27 cellular contexts compared by ENCODE assay signal in the genomic region with DNA sequence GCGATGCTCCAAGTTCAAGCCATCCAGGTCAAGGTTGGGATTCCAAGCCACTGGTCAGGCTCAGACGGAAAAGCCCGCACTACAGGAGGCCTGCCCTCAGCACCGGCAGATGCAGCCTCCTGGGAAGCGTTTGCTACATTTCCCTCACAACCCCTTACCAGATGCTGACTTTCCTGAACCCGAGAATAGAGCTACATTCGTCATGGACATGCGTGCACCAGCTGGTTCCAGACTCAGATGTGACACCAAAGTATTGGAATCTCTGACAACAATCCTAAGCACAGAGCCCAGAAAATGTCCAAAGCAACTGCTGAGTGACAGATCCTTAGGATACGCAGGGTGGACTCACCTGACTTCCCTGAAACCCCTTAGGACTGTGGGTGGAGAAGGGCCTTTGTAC.
DNase-seq lines count a peak whose midpoint lies in the region; ATAC-seq and TF ChIP-seq lines count a peak whose summit lies in the region.
"Had no signal": no experiment of that assay in that cellular context is flagged by ENCODE, and none has a peak within 500 bp of the region (broad histone marks: within the 10 kb centered on the region; RNA-seq: fewer than 3 reads in every experiment).

No MANE protein-coding gene starts in this region.

- peaks cover 28% of the 10 kb centered on the region for H3K36me3 ChIP-seq in IMR-90 (ENCODE audit: control insufficient read depth, insufficient read depth, low read length)
- H3K36me3 ChIP-seq in psoas muscle (ENCODE audit: insufficient read depth in 1 of 2, low read depth in 1 of 2), result peaks cover 0 to 13% of the 10 kb centered on the region in 2 donors
- H3K36me3 ChIP-seq in tibial nerve, result peaks cover 0 to 20% (median 0%) of the 10 kb centered on the region in 3 donors
- peaks cover 28% of the 10 kb centered on the region for H3K36me3 ChIP-seq in endodermal cell (ENCODE audit: control insufficient read depth, insufficient read depth, low read length)
- no peaks in the 10 kb centered on the region for H3K36me3 ChIP-seq in GM23338 (ENCODE audit: insufficient read depth)
- H3K36me3 ChIP-seq: adrenal gland had no signal

- H3K27ac Mint-ChIP-seq in endodermal cell (no peak overlapping the region), GM23338 (no peak overlapping the region)
- H3K27ac Mint-ChIP-seq: activated CD4-positive, alpha-beta memory T cell treated with anti-CD3 and anti-CD28 coated beads for 36 hours; activated naive CD4-positive, alpha-beta T cell treated with anti-CD3 and anti-CD28 coated beads for 36 hours; activated T-helper 1 cell treated with anti-CD3 and anti-CD28 coated beads, Interleukin-12 subunit alpha, Interleukin-12 subunit beta, Interleukin-2, Interleukin-4 antibody, amounts not matched to agents 30 ng/mL and 10 ng/mL and 1 ng/mL, durations not matched to agents 14 hours and 24 hours and 36 hours; progenitor cell of endocrine pancreas; T-helper 2 cell treated with Interferon-gamma antibody and Interleukin-4, amounts not matched to agents 5 μg/mL and 100 μg/mL, for 36 hours had no signal

- peaks cover 25% of the 10 kb centered on the region for H3K4me1 ChIP-seq in IMR-90 (ENCODE audit: control insufficient read depth, insufficient read depth, low read length)
- no peaks in the 10 kb centered on the region for H3K4me1 ChIP-seq in psoas muscle
- H3K4me1 ChIP-seq in tibial nerve, result peaks cover 0 to 93% (median 33%) of the 10 kb centered on the region in 4 donors
- H3K4me1 ChIP-seq in endodermal cell (ENCODE audit: control insufficient read depth, insufficient read depth, low read length), result peaks cover 3% of the 10 kb centered on the region
- peaks cover 58% of the 10 kb centered on the region for H3K4me1 ChIP-seq in GM23338 (ENCODE audit: insufficient read depth)

- dilution Hi-C loops in IMR-90 (cut with HindIII; ENCODE audit: low sequenced_read_pairs, unreplicated experiment), result no loop called here

- no peak for TF ChIP-seq RAD21 in IMR-90 (IDR thresholded peaks at IDR 0.05; ENCODE audit: low read length)

- no peak overlapping the region for H2BK120ac ChIP-seq in IMR-90 (ENCODE audit: low read depth, low read length)

- H3K4ac ChIP-seq in IMR-90 (ENCODE audit: low read depth, low read length), result peak overlapping the region; percentile 31; the same call in 1 of the 2 replicates

- no peak overlapping the region for H2BK20ac ChIP-seq in IMR-90 (ENCODE audit: low read depth, low read length)

- H3K36me3 Mint-ChIP-seq in endodermal cell (ENCODE audit: low read depth) (peaks cover 16% of the 10 kb centered on the region), GM23338 (ENCODE audit: low read depth) (peaks cover 27% of the 10 kb centered on the region)
- H3K36me3 Mint-ChIP-seq: activated CD4-positive, alpha-beta memory T cell treated with anti-CD3 and anti-CD28 coated beads for 36 hours had no signal

- H3K9me1 ChIP-seq in IMR-90 (ENCODE audit: insufficient read depth, low read length), result peaks cover 16% of the 10 kb centered on the region; the same call in 1 of the 2 replicates

- H3K4me2 ChIP-seq in IMR-90 (ENCODE audit: low read depth, low read length) (no peak overlapping the region), GM23338 (no peak overlapping the region)

- H3K4me1 Mint-ChIP-seq in endodermal cell (peaks cover 17% of the 10 kb centered on the region), GM23338 (peaks cover 77% of the 10 kb centered on the region)

- CTCF ChIA-PET in IMR-90 (lab: Yijun Ruan, JAX), result no interaction called here

- H3K79me1 ChIP-seq in IMR-90 (ENCODE audit: low read depth in 1 of 2, low read length in 2 of 2), result peaks cover 29 to 76% of the 10 kb centered on the region in 2 experiments; a peak in 3 of 4 replicates

- H3K14ac ChIP-seq in IMR-90 (replicated peaks; ENCODE audit: low read depth, low read length), result no peak overlapping the region

- no peak overlapping the region for H3K9ac ChIP-seq in IMR-90 (ENCODE audit: low read depth, low read length)
- no peak overlapping the region for H3K9ac ChIP-seq in endodermal cell (ENCODE audit: extremely low read depth, low read length, poor library complexity, severe bottlenecking)
- H3K9ac ChIP-seq: BLaER1 treated with 17β-estradiol and CSF1 and Interleukin-3, amounts not matched to agents 10 nM and 100 nM had no signal

- H3K18ac ChIP-seq in IMR-90 (ENCODE audit: low read depth, low read length), result no peak overlapping the region

- peak in 1 of 2 donors; percentile 66 for TF ChIP-seq EP300 in tibial nerve (IDR thresholded peaks at IDR 0.05)

- no peak overlapping the region for H3K4me3 Mint-ChIP-seq in endodermal cell
- no peak overlapping the region for H3K4me3 Mint-ChIP-seq in GM23338
- H3K4me3 Mint-ChIP-seq: activated CD4-positive, alpha-beta memory T cell treated with anti-CD3 and anti-CD28 coated beads for 36 hours; activated naive CD4-positive, alpha-beta T cell treated with anti-CD3 and anti-CD28 coated beads for 36 hours; activated T-helper 1 cell treated with anti-CD3 and anti-CD28 coated beads, Interleukin-12 subunit alpha, Interleukin-12 subunit beta, Interleukin-2, Interleukin-4 antibody, amounts not matched to agents 30 ng/mL and 10 ng/mL and 1 ng/mL, durations not matched to agents 14 hours and 24 hours and 36 hours; T-helper 2 cell treated with Interferon-gamma antibody and Interleukin-4, amounts not matched to agents 5 μg/mL and 100 μg/mL, for 36 hours had no signal

- peak overlapping the region; percentile 18; the same call in 1 of the 2 replicates for H2AK5ac ChIP-seq in IMR-90 (ENCODE audit: low read depth, low read length)

- H3K9me3 Mint-ChIP-seq in endodermal cell (no peaks in the 10 kb centered on the region), GM23338 (no peaks in the 10 kb centered on the region)
- H3K9me3 Mint-ChIP-seq: activated CD4-positive, alpha-beta memory T cell treated with anti-CD3 and anti-CD28 coated beads for 36 hours; activated naive CD4-positive, alpha-beta T cell treated with anti-CD3 and anti-CD28 coated beads for 36 hours; activated T-helper 1 cell treated with anti-CD3 and anti-CD28 coated beads, Interleukin-12 subunit alpha, Interleukin-12 subunit beta, Interleukin-2, Interleukin-4 antibody, amounts not matched to agents 30 ng/mL and 10 ng/mL and 1 ng/mL, durations not matched to agents 14 hours and 24 hours and 36 hours; T-helper 2 cell treated with Interferon-gamma antibody and Interleukin-4, amounts not matched to agents 5 μg/mL and 100 μg/mL, for 36 hours had no signal

- H3K27ac ChIP-seq in IMR-90 (ENCODE audit: insufficient read depth, low read length), result no peak overlapping the region
- H3K27ac ChIP-seq in coronary artery, result peak overlapping the region; percentile 39 to 67
- H3K27ac ChIP-seq in psoas muscle, result peak overlapping the region; percentile 5
- H3K27ac ChIP-seq in tibial nerve, result peak overlapping the region; percentile 23 to 93 (median 80)
- no peak overlapping the region for H3K27ac ChIP-seq in endodermal cell (ENCODE audit: low read depth, low read length)
- H3K27ac ChIP-seq in GM23338 (ENCODE audit: low read depth), result no peak overlapping the region
- H3K27ac ChIP-seq: adrenal gland; BLaER1 treated with 17β-estradiol and CSF1 and Interleukin-3, amounts not matched to agents 10 nM and 100 nM; body of pancreas had no signal

- H2AK9ac ChIP-seq in IMR-90 (replicated peaks; ENCODE audit: low read depth, low read length, poor library complexity), result no peak overlapping the region

- H3K23ac ChIP-seq in IMR-90 (ENCODE audit: low read depth, low read length), result no peak overlapping the region

- intact Hi-C loops in IMR-90 (cut with micrococcal nuclease) (no loop called here), psoas muscle (cut with DNase I) (no loop called here)

- ATAC-seq in IMR-90 (ENCODE audit: low read depth), result no peak
- peak in 2 of 4 donors; percentile 12 to 32 for ATAC-seq in psoas muscle
- ATAC-seq in GM23338, result no peak
- no peak for ATAC-seq in HG03432 (IDR thresholded peaks at IDR 0.05; ENCODE audit: unreplicated experiment)
- ATAC-seq: body of pancreas had no signal

- POLR2A ChIA-PET in IMR-90 (lab: Charles Lee; ENCODE audit: unreplicated experiment), result no interaction called here

- H3K27me3 Mint-ChIP-seq in endodermal cell (ENCODE audit: insufficient read depth) (no peaks in the 10 kb centered on the region), GM23338 (ENCODE audit: insufficient read depth, low read depth, poor library complexity) (peaks cover 14% of the 10 kb centered on the region)
- H3K27me3 Mint-ChIP-seq: progenitor cell of endocrine pancreas had no signal

- H2AFZ ChIP-seq in IMR-90 (replicated peaks; ENCODE audit: low read length, poor library complexity) (no peak overlapping the region), GM23338 (no peak overlapping the region)

- H3K4me3 ChIP-seq in IMR-90 (ENCODE audit: insufficient read depth, low read depth, low read length), result no peak overlapping the region
- H3K4me3 ChIP-seq in coronary artery, result no peak overlapping the region
- H3K4me3 ChIP-seq in psoas muscle, result no peak overlapping the region
- H3K4me3 ChIP-seq in tibial nerve, result no peak overlapping the region
- no peak overlapping the region for H3K4me3 ChIP-seq in endodermal cell (ENCODE audit: low read length)
- H3K4me3 ChIP-seq in GM23338, result no peak overlapping the region
- H3K4me3 ChIP-seq: adrenal gland; BLaER1 treated with 17β-estradiol and CSF1 and Interleukin-3, amounts not matched to agents 10 nM and 100 nM; body of pancreas had no signal

- H3K27me3 ChIP-seq in IMR-90 (ENCODE audit: control insufficient read depth, insufficient read depth, low read length) (no peaks in the 10 kb centered on the region), psoas muscle (ENCODE audit: insufficient read depth in 3 of 3, low read length in 2 of 3) (peaks cover 0 to 2% (median 0%) of the 10 kb centered on the region in 3 donors), tibial nerve (no peaks in the 10 kb centered on the region), endodermal cell (ENCODE audit: control insufficient read depth, insufficient read depth, low read length, poor library complexity, severe bottlenecking) (no peaks in the 10 kb centered on the region), GM23338 (ENCODE audit: insufficient read depth) (no peaks in the 10 kb centered on the region)
- H3K27me3 ChIP-seq: adrenal gland, body of pancreas had no signal

- no peak overlapping the region for H2BK15ac ChIP-seq in IMR-90 (ENCODE audit: low read depth, low read length)

- H3F3A ChIP-seq in GM23338 (replicated peaks; ENCODE audit: low read depth), result no peaks in the 10 kb centered on the region

- 0 out of 2 replicates have a peak overlapping the region, but pooled peaks have one; percentile 8 for H4K91ac ChIP-seq in IMR-90 (ENCODE audit: insufficient read depth, low read depth, low read length)

- H3K9me2 ChIP-seq in GM23338 (ENCODE audit: insufficient read depth), result no peaks in the 10 kb centered on the region; the same call in 1 of the 2 replicates

- H4K20me1 ChIP-seq in IMR-90 (ENCODE audit: insufficient read depth, low read length) (no peaks in the 10 kb centered on the region), GM23338 (replicated peaks; ENCODE audit: insufficient read depth) (no peaks in the 10 kb centered on the region)

- no CpG with 5 or more reads among the region's 9 CpGs for WGBS in IMR-90 (ENCODE audit: extremely low coverage in 2 of 2, insufficient read length in 1 of 2), 2 experiments
- 65 to 80% (median 69%) methylated on average over 9 of the region's 9 CpGs for WGBS in psoas muscle, 3 donors
- WGBS in tibial nerve, 2 donors, result 82 to 84% methylated on average over 9 of the region's 9 CpGs
- WGBS in endodermal cell (ENCODE audit: insufficient coverage in 1 of 2, insufficient read length in 1 of 2), 2 experiments, result 92 to 95% methylated on average over 7 to 9 of the region's 9 CpGs

- no peak overlapping the region for H4K5ac ChIP-seq in IMR-90 (ENCODE audit: low read depth, low read length)

- TF ChIP-seq CTCF in IMR-90 (conservative IDR thresholded peaks at IDR 0.05; ENCODE audit: low read depth, low read length) (no peak), coronary artery (IDR thresholded peaks at IDR 0.05) (no peak), psoas muscle (IDR thresholded peaks at IDR 0.05) (no peak), tibial nerve (IDR thresholded peaks at IDR 0.05) (no peak), endodermal cell (conservative IDR thresholded peaks at IDR 0.05) (no peak), GM23338 (conservative IDR thresholded peaks at IDR 0.05; ENCODE audit: low read depth in 2 of 2) (no peak)

- peaks cover 3% of the 10 kb centered on the region; the same call in 1 of the 2 replicates for H3K79me2 ChIP-seq in GM23338 (replicated peaks; ENCODE audit: insufficient read depth)

- no TSS peak for BruUV-seq in IMR-90 (replicated peaks; lab: Mats Ljungman, UMichigan)

- DNase-seq in IMR-90 (no peak), coronary artery (ENCODE audit: low spot score) (no peak), psoas muscle (no peak), tibial nerve (ENCODE audit: low spot score in 2 of 2) (no peak), endodermal cell (no peak), GM23338 (ENCODE audit: low spot score) (no peak)
- DNase-seq: activated CD4-positive, alpha-beta memory T cell treated with anti-CD3 and anti-CD28 coated beads for 36 hours; activated CD4-positive, CD25-positive, alpha-beta regulatory T cell treated with anti-CD3 and anti-CD28 coated beads, Interleukin-2, amount 50 U/mL, for 72 hours; activated CD8-positive, alpha-beta memory T cell treated with anti-CD3 and anti-CD28 coated beads, Interleukin-2, amount 50 U/mL, for 4 hours; activated naive CD4-positive, alpha-beta T cell treated with anti-CD3 and anti-CD28 coated beads for 36 hours; adrenal gland; body of pancreas; DMS153; HCEC 1CT; Kasumi-1; MV-4-11; NCI-H1436; NCI-H2081; NCI-H226; SHP77; stimulated activated CD4-positive, alpha-beta T cell treated with anti-CD3 and anti-CD28 coated beads, Interleukin-15, amount 100 ng/mL, for 24 hours; stimulated activated CD4-positive, alpha-beta T cell treated with anti-CD3 and anti-CD28 coated beads, Interleukin-4, amount 100 ng/mL, for 4 hours had no signal

- no peak overlapping the region for H2BK5ac ChIP-seq in IMR-90 (ENCODE audit: low read depth, low read length, poor library complexity, severe bottlenecking)

- in situ Hi-C loops in IMR-90 (cut with MboI; ENCODE audit: low sequenced_read_pairs), result no loop called here

- no peak for TF ChIP-seq POLR2A in IMR-90 (IDR thresholded peaks at IDR 0.05; ENCODE audit: low read depth, low read length)
- no peak for TF ChIP-seq POLR2A in tibial nerve (IDR thresholded peaks at IDR 0.05)

- H3K9me3 ChIP-seq in IMR-90 (ENCODE audit: control insufficient read depth, insufficient read depth, low read length), result no peaks in the 10 kb centered on the region
- H3K9me3 ChIP-seq in psoas muscle, result no peaks in the 10 kb centered on the region
- no peaks in the 10 kb centered on the region for H3K9me3 ChIP-seq in tibial nerve
- no peaks in the 10 kb centered on the region for H3K9me3 ChIP-seq in endodermal cell (ENCODE audit: control insufficient read depth, low read length)
- H3K9me3 ChIP-seq: adrenal gland; BLaER1 treated with 17β-estradiol and CSF1 and Interleukin-3, amounts not matched to agents 10 nM and 100 nM; body of pancreas had no signal

- no peak overlapping the region for H4K8ac ChIP-seq in IMR-90 (ENCODE audit: low read depth in 2 of 2, low read length in 2 of 2)

- H3K56ac ChIP-seq in IMR-90 (ENCODE audit: extremely low read depth, insufficient read depth, low read length), result no peak overlapping the region

Comparison
In these comparisons a context has a peak if more than half of its experiments do, and no peak if none do; other contexts are left out.
1. H3K27ac ChIP-seq: peak in coronary artery (2 of 2), psoas muscle (single experiment) and tibial nerve (4 of 4); none in IMR-90 (single experiment), endodermal cell (single experiment) and GM23338 (single experiment).